In genomic region chr2:29290293-29291052, GRCh38 we compare ENCODE assay signal across 22 cellular contexts.
"Had no signal": no experiment of that assay in that cellular context is flagged by ENCODE, and none has a peak within 500 bp of the region (broad histone marks: within the 10 kb centered on the region; RNA-seq: fewer than 3 reads in every experiment).

No MANE protein-coding gene starts in this region.

- DNase-seq: activated CD4-positive, alpha-beta T cell treated with anti-CD3 and anti-CD28 coated beads, Interleukin-2, amount 10 ng/mL, durations not matched to agents 24 days and 14 days; activated CD4-positive, CD25-positive, alpha-beta regulatory T cell; activated CD8-positive, alpha-beta memory T cell treated with anti-CD3 and anti-CD28 coated beads, Interleukin-2, amount 50 U/mL, for 4 hours; activated CD8-positive, alpha-beta T cell treated with anti-CD3 and anti-CD28 coated beads, Interleukin-2, amount 10 ng/mL, durations not matched to agents 7 days and 5 days; activated gamma-delta T cell; activated naive CD8-positive, alpha-beta T cell treated with anti-CD3 and anti-CD28 coated beads, Interleukin-2, amount 10 ng/mL, durations not matched to agents 7 days and 5 days; activated T-cell treated with anti-CD3 and anti-CD28 coated beads, Interleukin-2, amount 50 U/mL, for 72 hours; central memory CD4-positive, alpha-beta T cell; cortex of kidney; effector memory CD4-positive, alpha-beta T cell; gastrocnemius medialis; heart left ventricle; kidney; left lung; mammary epithelial cell; mucosa of descending colon; naive thymus-derived CD8-positive, alpha-beta T cell; nucleus accumbens; posterior cingulate gyrus; retina had no signal

- H3K4me3 ChIP-seq: gastrocnemius medialis, heart left ventricle, left lung, mucosa of descending colon had no signal

- H3K36me3 Mint-ChIP-seq: activated naive CD8-positive, alpha-beta T cell treated with anti-CD3 and anti-CD28 coated beads, Interleukin-2, amount 10 ng/mL, durations not matched to agents 7 days and 5 days; brain; naive thymus-derived CD8-positive, alpha-beta T cell; stimulated activated effector memory CD8-positive, alpha-beta T cell treated with anti-CD3 and anti-CD28 coated beads, Interleukin-12 subunit alpha, Interleukin-12 subunit beta, amount 100 ng/mL, for 72 hours had no signal

- H3K27ac ChIP-seq: gastrocnemius medialis, heart left ventricle, left lung had no signal

- H3K27ac Mint-ChIP-seq: activated CD4-positive, alpha-beta T cell treated with anti-CD3 and anti-CD28 coated beads, Interleukin-2, amount 10 ng/mL, durations not matched to agents 24 days and 14 days; activated CD8-positive, alpha-beta T cell treated with anti-CD3 and anti-CD28 coated beads, Interleukin-2, amount 10 ng/mL, durations not matched to agents 7 days and 5 days; activated naive CD8-positive, alpha-beta T cell treated with anti-CD3 and anti-CD28 coated beads, Interleukin-2, amount 10 ng/mL, durations not matched to agents 7 days and 5 days; activated T-cell treated with anti-CD3 and anti-CD28 coated beads, Interleukin-2, amount 50 U/mL, for 72 hours; stimulated activated effector memory CD8-positive, alpha-beta T cell treated with anti-CD3 and anti-CD28 coated beads, Interleukin-12 subunit alpha, Interleukin-12 subunit beta, amount 100 ng/mL, for 72 hours had no signal

- H3K4me1 ChIP-seq: gastrocnemius medialis, heart left ventricle, left lung had no signal

- H3K4me1 Mint-ChIP-seq: activated CD4-positive, alpha-beta T cell treated with anti-CD3 and anti-CD28 coated beads, Interleukin-2, amount 10 ng/mL, durations not matched to agents 24 days and 14 days; activated naive CD8-positive, alpha-beta T cell treated with anti-CD3 and anti-CD28 coated beads, Interleukin-2, amount 10 ng/mL, durations not matched to agents 7 days and 5 days; stimulated activated effector memory CD8-positive, alpha-beta T cell treated with anti-CD3 and anti-CD28 coated beads, Interleukin-12 subunit alpha, Interleukin-12 subunit beta, amount 100 ng/mL, for 72 hours had no signal

- H3K9me3 Mint-ChIP-seq: activated CD4-positive, alpha-beta T cell treated with anti-CD3 and anti-CD28 coated beads, Interleukin-2, amount 10 ng/mL, durations not matched to agents 24 days and 14 days; activated naive CD8-positive, alpha-beta T cell treated with anti-CD3 and anti-CD28 coated beads, Interleukin-2, amount 10 ng/mL, durations not matched to agents 7 days and 5 days; activated T-cell treated with anti-CD3 and anti-CD28 coated beads, Interleukin-2, amount 50 U/mL, for 72 hours; stimulated activated effector memory CD8-positive, alpha-beta T cell treated with anti-CD3 and anti-CD28 coated beads, Interleukin-12 subunit alpha, Interleukin-12 subunit beta, amount 100 ng/mL, for 72 hours had no signal

- H3K9me3 ChIP-seq: gastrocnemius medialis, heart left ventricle, left lung, mucosa of descending colon had no signal

- ATAC-seq: activated CD8-positive, alpha-beta T cell treated with anti-CD3 and anti-CD28 coated beads, Interleukin-2, amount 10 ng/mL, durations not matched to agents 7 days and 5 days; activated T-cell treated with anti-CD3 and anti-CD28 coated beads, Interleukin-2, amount 50 U/mL, for 72 hours; gastrocnemius medialis; heart left ventricle; left lung; mucosa of descending colon; naive thymus-derived CD8-positive, alpha-beta T cell; stimulated activated effector memory CD8-positive, alpha-beta T cell treated with anti-CD3 and anti-CD28 coated beads, Interleukin-12 subunit alpha, Interleukin-12 subunit beta, amount 100 ng/mL, for 72 hours had no signal

- H3K36me3 ChIP-seq: gastrocnemius medialis, heart left ventricle, left lung had no signal

- H3K4me3 Mint-ChIP-seq: activated CD4-positive, alpha-beta T cell treated with anti-CD3 and anti-CD28 coated beads, Interleukin-2, amount 10 ng/mL, durations not matched to agents 24 days and 14 days; activated CD8-positive, alpha-beta T cell treated with anti-CD3 and anti-CD28 coated beads, Interleukin-2, amount 10 ng/mL, durations not matched to agents 7 days and 5 days; activated naive CD8-positive, alpha-beta T cell treated with anti-CD3 and anti-CD28 coated beads, Interleukin-2, amount 10 ng/mL, durations not matched to agents 7 days and 5 days; activated T-cell treated with anti-CD3 and anti-CD28 coated beads, Interleukin-2, amount 50 U/mL, for 72 hours; brain; naive thymus-derived CD8-positive, alpha-beta T cell; stimulated activated effector memory CD8-positive, alpha-beta T cell treated with anti-CD3 and anti-CD28 coated beads, Interleukin-12 subunit alpha, Interleukin-12 subunit beta, amount 100 ng/mL, for 72 hours had no signal
